In genomic region chr6:89298680-89299450, GRCh38 we compare ENCODE assay signal across 2 cellular contexts.
TF ChIP-seq lines count a peak whose summit lies in the region.

No MANE protein-coding gene starts in this region.

TF ChIP-seq in H1, 55 proteins besides CTCF, POLR2A, EP300 and RAD21 (continued from another document):
- TF ChIP-seq POLR2AphosphoS5 (IDR thresholded peaks at IDR 0.05; ENCODE audit: low read depth, low read length) (no peak), NANOG (IDR thresholded peaks at IDR 0.05; ENCODE audit: insufficient read depth, low read depth, low read length, poor library complexity, severe bottlenecking) (no peak), FOSL1 (IDR thresholded peaks at IDR 0.05; ENCODE audit: insufficient read depth, low read depth, low read length) (no peak), SIX5 (IDR thresholded peaks at IDR 0.05; ENCODE audit: low read depth, low read length) (no peak), CTBP2 (IDR thresholded peaks at IDR 0.05; ENCODE audit: borderline replicate concordance, insufficient read depth, insufficient read length, low read length) (no peak), SIRT6 (IDR thresholded peaks at IDR 0.05; ENCODE audit: low read length) (no peak), MAX (IDR thresholded peaks at IDR 0.05) (no peak), CBX5 (IDR thresholded peaks at IDR 0.05; ENCODE audit: low read depth, low read length) (no peak), MAFK (IDR thresholded peaks at IDR 0.05; ENCODE audit: low read depth, low read length) (no peak), ATF2 (IDR thresholded peaks at IDR 0.05; ENCODE audit: low read length) (no peak), RXRA (IDR thresholded peaks at IDR 0.05; ENCODE audit: insufficient read depth, low read depth, low read length) (no peak)
TF ChIP-seq in H1: peak in this region for 0.

TF ChIP-seq in WTC11, 78 proteins besides CTCF, POLR2A, EP300 and RAD21 (continued from another document):
- TF ChIP-seq, protein P1, sequence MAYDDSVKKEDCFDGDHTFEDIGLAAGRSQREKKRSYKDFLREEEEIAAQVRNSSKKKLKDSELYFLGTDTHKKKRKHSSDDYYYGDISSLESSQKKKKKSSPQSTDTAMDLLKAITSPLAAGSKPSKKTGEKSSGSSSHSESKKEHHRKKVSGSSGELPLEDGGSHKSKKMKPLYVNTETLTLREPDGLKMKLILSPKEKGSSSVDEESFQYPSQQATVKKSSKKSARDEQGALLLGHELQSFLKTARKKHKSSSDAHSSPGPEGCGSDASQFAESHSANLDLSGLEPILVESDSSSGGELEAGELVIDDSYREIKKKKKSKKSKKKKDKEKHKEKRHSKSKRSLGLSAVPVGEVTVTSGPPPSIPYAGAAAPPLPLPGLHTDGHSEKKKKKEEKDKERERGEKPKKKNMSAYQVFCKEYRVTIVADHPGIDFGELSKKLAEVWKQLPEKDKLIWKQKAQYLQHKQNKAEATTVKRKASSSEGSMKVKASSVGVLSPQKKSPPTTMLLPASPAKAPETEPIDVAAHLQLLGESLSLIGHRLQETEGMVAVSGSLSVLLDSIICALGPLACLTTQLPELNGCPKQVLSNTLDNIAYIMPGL (CRISPR knock-in tag; IDR thresholded peaks at IDR 0.05): no peak
- TF ChIP-seq RELA (CRISPR knock-in tag; IDR thresholded peaks at IDR 0.05; ENCODE audit: borderline replicate concordance) (no peak), ZBTB43 (CRISPR knock-in tag; IDR thresholded peaks at IDR 0.05) (no peak)
- TF ChIP-seq, protein P2, sequence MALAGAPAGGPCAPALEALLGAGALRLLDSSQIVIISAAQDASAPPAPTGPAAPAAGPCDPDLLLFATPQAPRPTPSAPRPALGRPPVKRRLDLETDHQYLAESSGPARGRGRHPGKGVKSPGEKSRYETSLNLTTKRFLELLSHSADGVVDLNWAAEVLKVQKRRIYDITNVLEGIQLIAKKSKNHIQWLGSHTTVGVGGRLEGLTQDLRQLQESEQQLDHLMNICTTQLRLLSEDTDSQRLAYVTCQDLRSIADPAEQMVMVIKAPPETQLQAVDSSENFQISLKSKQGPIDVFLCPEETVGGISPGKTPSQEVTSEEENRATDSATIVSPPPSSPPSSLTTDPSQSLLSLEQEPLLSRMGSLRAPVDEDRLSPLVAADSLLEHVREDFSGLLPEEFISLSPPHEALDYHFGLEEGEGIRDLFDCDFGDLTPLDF (CRISPR knock-in tag; IDR thresholded peaks at IDR 0.05): no peak
